24 cellular contexts compared by ENCODE assay signal in genomic region chr16:13351651-13352217, GRCh38.
DNase-seq lines count a peak whose midpoint lies in the region; ATAC-seq and TF ChIP-seq lines count a peak whose summit lies in the region.
"Had no signal": no experiment of that assay in that cellular context is flagged by ENCODE, and none has a peak within 500 bp of the region (broad histone marks: within the 10 kb centered on the region; RNA-seq: fewer than 3 reads in every experiment).

No MANE protein-coding gene starts in this region.

- peaks cover 5% of the 10 kb centered on the region for H3K36me3 ChIP-seq in iPS-15b (ENCODE audit: control insufficient read depth, insufficient read depth, low read length)
- H3K36me3 ChIP-seq in thyroid gland: no peaks in the 10 kb centered on the region
- H3K36me3 ChIP-seq: MG63, sigmoid colon, uterus had no signal

- no peak overlapping the region for H3K27ac ChIP-seq in thyroid gland
- H3K27ac ChIP-seq: sigmoid colon, SK-N-MC, uterus had no signal

- H3K27me3 ChIP-seq in iPS-15b (ENCODE audit: control insufficient read depth, insufficient read depth, low read length) (no peaks in the 10 kb centered on the region), thyroid gland (no peaks in the 10 kb centered on the region)
- H3K27me3 ChIP-seq: MG63, sigmoid colon, uterus had no signal

- H3K4me3 ChIP-seq in iPS-15b (ENCODE audit: low read depth, low read length) (peak overlapping the region; percentile 26), thyroid gland (replicated peaks in 1 of 3) (no peak overlapping the region)
- H3K4me3 ChIP-seq: K562, MG63, sigmoid colon, SK-N-MC, uterus had no signal

- intact Hi-C loops in thyroid gland (cut with DNase I): no loop called here

- WGBS in thyroid gland, 2 donors: 53 to 58% methylated on average over 4 of the region's 4 CpGs

- peak in 1 of 6 experiments; percentile 15 for TF ChIP-seq CTCF in thyroid gland (IDR thresholded peaks at IDR 0.05)

- H3K9me3 ChIP-seq in iPS-15b (ENCODE audit: control insufficient read depth, insufficient read depth, low read length) (no peaks in the 10 kb centered on the region), thyroid gland (no peaks in the 10 kb centered on the region)
- H3K9me3 ChIP-seq: MG63, sigmoid colon, uterus had no signal

- H3K4me1 ChIP-seq in iPS-15b (ENCODE audit: control insufficient read depth, insufficient read depth, low read length): peaks cover 8% of the 10 kb centered on the region
- H3K4me1 ChIP-seq in thyroid gland: no peaks in the 10 kb centered on the region
- H3K4me1 ChIP-seq: sigmoid colon, uterus had no signal

- no peak for TF ChIP-seq POLR2A in thyroid gland (IDR thresholded peaks at IDR 0.05)

- ATAC-seq in HG02759 (IDR thresholded peaks at IDR 0.05; ENCODE audit: unreplicated experiment): no peak
- ATAC-seq: activated T-helper 17 cell treated with anti-CD3 and anti-CD28 coated beads, Interleukin-2, amount 50 U/mL, for 72 hours; K562; left lobe of liver had no signal

- peak overlapping the region; percentile 50 for H3K9ac ChIP-seq in iPS-15b (ENCODE audit: low read depth, low read length)

- DNase-seq in NCI-H2196 treated with DMSO at 0.1 percent for 48 hours (lab: John Stamatoyannopoulos, UW; ENCODE audit: unreplicated experiment) (peak; percentile 10), NCI-H2196 (lab: John Stamatoyannopoulos, UW; ENCODE audit: unreplicated experiment) (no peak), NCI-H2171 treated with DMSO at 0.1 percent for 48 hours (lab: John Stamatoyannopoulos, UW) (peak; percentile 94), thyroid gland (peak; percentile 4 to 29), GOT3 (lab: John Stamatoyannopoulos, UW) (no peak), COLO829 (ENCODE audit: low spot score) (no peak)
- DNase-seq: 8988T; activated CD4-positive, alpha-beta memory T cell treated with anti-CD3 and anti-CD28 coated beads, Interleukin-2, amount 10 ng/mL, durations not matched to agents 7 days and 5 days; activated CD4-positive, alpha-beta T cell treated with anti-CD3 and anti-CD28 coated beads for 1 hour; activated CD8-positive, alpha-beta memory T cell treated with anti-CD3 and anti-CD28 coated beads, Interleukin-2, amount 50 U/mL, for 48 hours; CD4-positive, CD25-positive, alpha-beta regulatory T cell; mesenchymal stem cell; MG63; NCI-H1417 treated with DMSO at 0.1 percent for 48 hours; OCI-M1; sigmoid colon; stimulated activated naive CD4-positive, alpha-beta T cell; uterus had no signal

Comparison
In these comparisons a context has a peak if more than half of its experiments do, and no peak if none do; other contexts are left out.
1. DNase-seq: peak in NCI-H2196 treated with DMSO at 0.1 percent for 48 hours (single experiment), NCI-H2171 treated with DMSO at 0.1 percent for 48 hours (single experiment) and thyroid gland (2 of 2); none in NCI-H2196 (single experiment), GOT3 (single experiment) and COLO829 (single experiment).